ENCODE assay signal across 10 cellular contexts in the genomic region with DNA sequence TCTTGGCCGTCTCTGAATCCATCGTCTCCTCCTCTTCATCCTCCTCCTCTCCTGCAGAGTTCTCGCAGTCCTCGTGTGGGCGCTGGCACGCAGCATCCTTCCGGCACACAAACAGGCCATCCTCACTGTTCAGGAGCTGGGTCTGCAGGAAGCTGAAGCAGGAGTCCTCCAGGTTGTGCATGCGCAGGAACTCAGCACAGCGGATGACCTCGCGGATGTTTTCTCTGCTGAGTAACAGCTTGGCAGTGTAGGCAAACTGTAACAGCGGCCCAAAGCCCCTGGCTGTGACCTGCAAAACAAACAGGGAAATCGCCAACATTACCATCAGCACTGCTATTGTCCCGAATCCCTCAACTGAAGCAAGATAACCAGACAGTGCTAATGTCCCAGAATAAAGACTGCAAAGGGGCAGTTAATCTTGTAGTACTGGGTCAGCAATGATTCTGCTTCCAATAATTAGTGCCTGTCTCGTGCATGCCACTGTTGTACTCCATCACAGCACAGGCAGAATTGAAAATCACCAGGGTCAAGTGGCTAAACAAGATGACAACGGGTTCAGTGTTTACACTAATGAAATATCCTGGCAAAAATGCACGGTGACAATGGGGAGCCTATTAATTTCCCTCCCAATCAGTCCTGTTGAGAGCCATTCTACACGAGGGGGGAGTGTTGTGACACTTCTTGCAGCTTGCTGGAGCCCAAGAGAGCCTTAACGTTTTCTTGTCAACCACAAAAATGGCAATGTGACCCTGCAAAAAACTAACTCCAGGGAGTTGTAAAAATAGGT. TPM values are rescaled to one million over a fixed set of nuclear protein-coding genes. Genes with fewer than 3 reads are reported as not detected.
A peak's percentile ranks its signal among the peaks of the same experiment; 100 is the strongest.
DNase-seq lines count a peak whose midpoint lies in the region; ATAC-seq and TF ChIP-seq lines count a peak whose summit lies in the region.
"Had no signal": no experiment of that assay in that cellular context is flagged by ENCODE, and none has a peak within 500 bp of the region (broad histone marks: within the 10 kb centered on the region; RNA-seq: fewer than 3 reads in every experiment).

No MANE protein-coding gene starts in this region.

- no peaks in the 10 kb centered on the region for H3K9me3 ChIP-seq in heart left ventricle

- DNase-seq in heart left ventricle (peak in 1 of 5 donors; percentile 54), Right ventricle myocardium inferior (ENCODE audit: missing footprints) (no peak), inferior parietal cortex (ENCODE audit: extremely low spot score) (peak; percentile 53), type B pancreatic cell (ENCODE audit: extremely low spot score, unreplicated experiment) (no peak), NCI-H128 (lab: John Stamatoyannopoulos, UW; ENCODE audit: unreplicated experiment) (no peak), SHP77 (lab: John Stamatoyannopoulos, UW) (no peak)
- DNase-seq in activated CD8-positive, alpha-beta T cell treated with anti-CD3 and anti-CD28 coated beads, Interleukin-2, amount 10 ng/mL, durations not matched to agents 7 days and 5 days, result no peak
- DNase-seq: stimulated activated CD4-positive, alpha-beta T cell treated with anti-CD3 and anti-CD28 coated beads, Interleukin-2, amount 100 ng/mL, for 24 hours had no signal

- intact Hi-C loops in heart left ventricle (cut with DNase I) (no loop called here), Right ventricle myocardium inferior (cut with DNase I) (no loop called here)

- H3K9me3 Mint-ChIP-seq in activated CD8-positive, alpha-beta T cell treated with anti-CD3 and anti-CD28 coated beads, Interleukin-2, amount 10 ng/mL, durations not matched to agents 7 days and 5 days (ENCODE audit: insufficient read depth), result no peaks in the 10 kb centered on the region
- H3K9me3 Mint-ChIP-seq in type B pancreatic cell, result no peaks in the 10 kb centered on the region

- no peak overlapping the region for H3K27ac ChIP-seq in heart left ventricle

- POLR2A ChIA-PET in activated CD8-positive, alpha-beta T cell treated with anti-CD3 and anti-CD28 coated beads, Interleukin-2, amount 10 ng/mL, durations not matched to agents 7 days and 5 days (lab: Charles Lee), result interaction anchor here (1.1 kb wide), 1 partner anchor 127 kb away, joined by 4 read pairs; no protein-coding TSS in a partner anchor

- no peak overlapping the region for H3K4me3 ChIP-seq in heart left ventricle

- peaks cover 73% of the 10 kb centered on the region for H3K36me3 Mint-ChIP-seq in activated CD8-positive, alpha-beta T cell treated with anti-CD3 and anti-CD28 coated beads, Interleukin-2, amount 10 ng/mL, durations not matched to agents 7 days and 5 days (ENCODE audit: low read depth)
- peaks cover 21% of the 10 kb centered on the region for H3K36me3 Mint-ChIP-seq in type B pancreatic cell

- CTCF ChIA-PET in activated CD8-positive, alpha-beta T cell treated with anti-CD3 and anti-CD28 coated beads, Interleukin-2, amount 10 ng/mL, durations not matched to agents 7 days and 5 days (lab: Charles Lee), result interaction anchor here (1.0 to 2.8 kb wide), 9 partner anchors 8 to 619 kb away, joined by 3 to 19 read pairs (median 4); no protein-coding TSS in a partner anchor

- 64 to 74% (median 73%) methylated on average over 19 of the region's 19 CpGs for WGBS in heart left ventricle, 4 donors

- peak overlapping the region; percentile 90 for H3K27ac Mint-ChIP-seq in activated CD8-positive, alpha-beta T cell treated with anti-CD3 and anti-CD28 coated beads, Interleukin-2, amount 10 ng/mL, durations not matched to agents 7 days and 5 days
- peak overlapping the region; percentile 63 for H3K27ac Mint-ChIP-seq in type B pancreatic cell

- ATAC-seq in heart left ventricle (peak in 3 of 4 donors; percentile 8 to 50 (median 16)), Right ventricle myocardium inferior (no peak), HG02973 (IDR thresholded peaks at IDR 0.05; ENCODE audit: unreplicated experiment) (no peak)
- no peak for ATAC-seq in activated CD8-positive, alpha-beta T cell treated with anti-CD3 and anti-CD28 coated beads, Interleukin-2, amount 10 ng/mL, durations not matched to agents 7 days and 5 days

- peak overlapping the region; percentile 61 for H3K4me3 Mint-ChIP-seq in activated CD8-positive, alpha-beta T cell treated with anti-CD3 and anti-CD28 coated beads, Interleukin-2, amount 10 ng/mL, durations not matched to agents 7 days and 5 days
- no peak overlapping the region for H3K4me3 Mint-ChIP-seq in type B pancreatic cell

- TF ChIP-seq CTCF in heart left ventricle (IDR thresholded peaks at IDR 0.05) (no peak), type B pancreatic cell (conservative IDR thresholded peaks at IDR 0.05) (no peak)

- H3K27me3 Mint-ChIP-seq in activated CD8-positive, alpha-beta T cell treated with anti-CD3 and anti-CD28 coated beads, Interleukin-2, amount 10 ng/mL, durations not matched to agents 7 days and 5 days (ENCODE audit: low read depth), result no peaks in the 10 kb centered on the region
- no peaks in the 10 kb centered on the region for H3K27me3 Mint-ChIP-seq in type B pancreatic cell

- no peaks in the 10 kb centered on the region for H3K27me3 ChIP-seq in heart left ventricle

- no peak for TF ChIP-seq POLR2A in heart left ventricle (IDR thresholded peaks at IDR 0.05)

- peaks cover 0 to 21% (median 0%) of the 10 kb centered on the region in 12 donors for H3K4me1 ChIP-seq in heart left ventricle

- H3K4me1 Mint-ChIP-seq in activated CD8-positive, alpha-beta T cell treated with anti-CD3 and anti-CD28 coated beads, Interleukin-2, amount 10 ng/mL, durations not matched to agents 7 days and 5 days (ENCODE audit: low read depth), result peaks cover 75% of the 10 kb centered on the region
- H3K4me1 Mint-ChIP-seq in type B pancreatic cell (ENCODE audit: unreplicated experiment), result peaks cover 23% of the 10 kb centered on the region

- peaks cover 0 to 26% (median 12%) of the 10 kb centered on the region in 9 donors for H3K36me3 ChIP-seq in heart left ventricle

RNA-seq across cellular contexts. Expression of a gene that starts 57.5 kb away (rescaled TPM):
- total RNA-seq in heart left ventricle, result not detected
- not detected for polyA plus RNA-seq in heart left ventricle
- total RNA-seq in Right ventricle myocardium inferior, result not detected
- not detected for total RNA-seq in activated CD8-positive, alpha-beta T cell treated with anti-CD3 and anti-CD28 coated beads, Interleukin-2, amount 10 ng/mL, durations not matched to agents 7 days and 5 days
- total RNA-seq in type B pancreatic cell (ENCODE audit: low replicate concordance), result not detected in 2 replicates
- total RNA-seq: fibroblast of villous mesenchyme had no signal

Comparison
In these comparisons a context has a peak if more than half of its experiments do, and no peak if none do; other contexts are left out.
1. ATAC-seq: peak in heart left ventricle (3 of 4); none in Right ventricle myocardium inferior (single experiment), activated CD8-positive, alpha-beta T cell treated with anti-CD3 and anti-CD28 coated beads, Interleukin-2, amount 10 ng/mL, durations not matched to agents 7 days and 5 days (single experiment) and HG02973 (single experiment).